In the genomic region with DNA sequence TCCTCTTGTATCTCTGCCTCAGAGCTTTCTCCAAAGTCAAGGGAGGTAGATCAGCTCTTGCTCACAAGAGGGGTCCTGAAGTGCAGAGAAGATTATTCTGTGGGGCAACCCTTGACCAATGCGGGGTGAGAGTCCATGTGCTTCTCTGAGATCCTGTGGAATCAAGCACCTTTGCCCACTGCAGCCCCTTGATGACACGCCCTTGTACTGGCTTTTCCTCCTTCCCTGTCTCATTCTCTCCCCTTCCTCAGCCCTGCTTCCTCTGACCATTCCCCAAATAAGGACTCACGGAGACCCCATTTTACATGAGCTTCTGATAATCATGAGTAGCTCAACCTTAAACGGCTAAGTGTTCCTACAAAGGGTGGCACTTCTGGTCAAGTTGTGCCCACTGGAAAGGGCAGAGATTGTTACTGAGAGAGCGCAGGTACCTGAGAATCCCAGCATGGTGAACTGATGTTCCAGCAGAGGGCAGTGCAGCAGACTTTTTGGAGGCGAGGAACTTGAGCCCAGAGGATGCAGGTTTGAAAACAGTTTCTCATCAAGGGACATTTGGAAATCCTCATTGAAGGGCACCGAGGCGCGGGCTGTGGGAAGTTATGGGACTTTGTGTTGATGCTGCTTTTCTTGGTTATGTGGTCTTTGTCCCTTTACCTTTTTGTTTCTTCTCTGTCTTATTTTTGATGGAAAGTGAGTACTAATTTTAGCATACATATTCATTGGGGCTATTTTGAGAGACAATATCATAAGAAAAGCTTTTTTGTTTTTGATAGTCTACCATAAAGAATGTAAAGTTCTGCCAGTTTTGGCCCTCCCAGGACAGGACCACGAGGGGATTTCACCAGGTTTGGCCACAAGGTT, we compare ENCODE assay signal across 8 cellular contexts.
DNase-seq lines count a peak whose midpoint lies in the region; ATAC-seq, FAIRE-seq and TF ChIP-seq lines count a peak whose summit lies in the region.

No MANE protein-coding gene starts in this region.

- peak; percentile 58 for ATAC-seq in HG02885 (IDR thresholded peaks at IDR 0.05; ENCODE audit: poor library complexity, unreplicated experiment)

- peak; percentile 86 for TF ChIP-seq CTCF in 22Rv1 (IDR thresholded peaks at IDR 0.05)

- DNase-seq in GM12891 (ENCODE audit: insufficient read length, low spot score) (no peak), NCI-H345 (lab: John Stamatoyannopoulos, UW) (peak; percentile 9), glomerular visceral epithelial cell (ENCODE audit: extremely low spot score) (peak; percentile 55), pons (ENCODE audit: low spot score) (peak; percentile 60), 8988T (no peak)
- peak; percentile 18 for DNase-seq in activated T-cell treated with anti-CD3 and anti-CD28 coated beads, Interleukin-2, amount 50 U/mL, for 1 hour

- peak; percentile 51 for FAIRE-seq in GM12891 (lab: Jason Lieb, UNC)

- H3K27ac ChIP-seq in 22Rv1: no peak overlapping the region

- TF ChIP-seq POLR2A in GM12891 (IDR thresholded peaks at IDR 0.05; ENCODE audit: low read depth, low read length): no peak

TF ChIP-seq in GM12891, 5 proteins besides CTCF, POLR2A, EP300 and RAD21:
- TF ChIP-seq POU2F2 (IDR thresholded peaks at IDR 0.05; ENCODE audit: low read depth, low read length) (no peak), PAX5 (IDR thresholded peaks at IDR 0.05; ENCODE audit: insufficient read depth, low read length, severe bottlenecking) (no peak), TAF1 (IDR thresholded peaks at IDR 0.05; ENCODE audit: low read depth, low read length) (no peak), SPI1 (IDR thresholded peaks at IDR 0.05; ENCODE audit: low read depth, low read length) (no peak), POLR2AphosphoS5 (IDR thresholded peaks at IDR 0.05; ENCODE audit: low read depth, low read length) (no peak)

Comparison
In these comparisons a context has a peak if more than half of its experiments do, and no peak if none do; other contexts are left out.
1. DNase-seq: peak in NCI-H345 (single experiment), activated T-cell treated with anti-CD3 and anti-CD28 coated beads, Interleukin-2, amount 50 U/mL, for 1 hour (single experiment), glomerular visceral epithelial cell (single experiment) and pons (single experiment); none in GM12891 (single experiment) and 8988T (single experiment).